Comparison of ENCODE assay signal across 21 cellular contexts in the genomic region with DNA sequence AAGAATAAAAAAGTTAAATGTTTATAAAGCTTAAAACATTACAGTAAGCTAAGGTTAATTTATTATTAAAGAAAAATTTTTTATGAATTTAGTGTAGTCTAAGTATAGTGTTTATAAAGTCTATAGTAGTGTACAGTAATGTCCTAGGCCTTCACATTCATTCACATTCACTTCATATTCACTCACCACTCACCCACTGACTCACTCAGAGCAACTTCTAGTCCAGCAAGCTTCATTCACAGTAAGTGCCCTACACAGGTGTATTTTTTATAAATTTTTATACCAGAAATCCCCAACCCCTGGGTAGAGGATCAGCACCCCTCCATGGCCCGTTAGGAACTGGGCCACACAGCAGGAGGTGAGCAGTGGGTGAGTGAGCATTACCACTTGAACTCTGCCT. TPM values are rescaled to one million over a fixed set of nuclear protein-coding genes. Genes with fewer than 3 reads are reported as not detected.
"Had no signal": no experiment of that assay in that cellular context is flagged by ENCODE, and none has a peak within 500 bp of the region (broad histone marks: within the 10 kb centered on the region; RNA-seq: fewer than 3 reads in every experiment).

No MANE protein-coding gene starts in this region.

- H3K27ac ChIP-seq: esophagus muscularis mucosa, hepatocyte, neutrophil, skin epidermis, stomach, thoracic aorta, transverse colon had no signal

- H3K36me3 ChIP-seq: esophagus muscularis mucosa, neutrophil, stomach, thoracic aorta, transverse colon had no signal

- H2AFZ ChIP-seq: hepatocyte had no signal

- FAIRE-seq: colon had no signal

- H3K4me2 ChIP-seq: hepatocyte had no signal

- H3K9me3 ChIP-seq: mucosa of descending colon, neutrophil, thoracic aorta, transverse colon had no signal

- ATAC-seq: left lobe of liver; mucosa of descending colon; naive thymus-derived CD8-positive, alpha-beta T cell; sciatic nerve had no signal

- H3K27me3 ChIP-seq: esophagus muscularis mucosa, hepatocyte, neutrophil, stomach, transverse colon had no signal

- H3K79me2 ChIP-seq: hepatocyte had no signal

- DNase-seq: cerebellar nuclear complex; dermis blood vessel endothelial cell; kidney glomerular epithelial cell; mucosa of descending colon; naive thymus-derived CD8-positive, alpha-beta T cell; posterior cingulate gyrus; stimulated activated CD4-positive, alpha-beta T cell treated with anti-CD3 and anti-CD28 coated beads, Interleukin-12 subunit alpha, Interleukin-12 subunit beta, amount 100 ng/mL, for 4 hours; stimulated activated naive CD4-positive, alpha-beta T cell; stomach; substantia nigra; transverse colon had no signal

- H3K4me3 ChIP-seq: esophagus muscularis mucosa, hepatocyte, mucosa of descending colon, skin epidermis, stomach, thoracic aorta, transverse colon had no signal

RNA-seq across cellular contexts. Expression of gene ADGRF1, which starts 24.3 kb away (rescaled TPM):
- total RNA-seq: naive thymus-derived CD8-positive, alpha-beta T cell; osteoblast; pulmonary artery endothelial cell; thoracic aorta had no signal
